1 cellular context compared by ENCODE assay signal in genomic region chr1:26166719-26167281, GRCh38.
TF ChIP-seq lines count a peak whose summit lies in the region.

No MANE protein-coding gene starts in this region.

TF ChIP-seq in HepG2, 621 proteins besides CTCF, POLR2A, EP300 and RAD21:
- TF ChIP-seq LCORL (IDR thresholded peaks at IDR 0.05) (0 out of 2 replicates have a peak, but pooled peaks have one; percentile 7), LCORL (CRISPR knock-in tag; IDR thresholded peaks at IDR 0.05) (no peak), KDM5B (CRISPR knock-in tag; IDR thresholded peaks at IDR 0.05; ENCODE audit: borderline replicate concordance) (no peak)
